ENCODE assay signal across 18 cellular contexts in the genomic region with DNA sequence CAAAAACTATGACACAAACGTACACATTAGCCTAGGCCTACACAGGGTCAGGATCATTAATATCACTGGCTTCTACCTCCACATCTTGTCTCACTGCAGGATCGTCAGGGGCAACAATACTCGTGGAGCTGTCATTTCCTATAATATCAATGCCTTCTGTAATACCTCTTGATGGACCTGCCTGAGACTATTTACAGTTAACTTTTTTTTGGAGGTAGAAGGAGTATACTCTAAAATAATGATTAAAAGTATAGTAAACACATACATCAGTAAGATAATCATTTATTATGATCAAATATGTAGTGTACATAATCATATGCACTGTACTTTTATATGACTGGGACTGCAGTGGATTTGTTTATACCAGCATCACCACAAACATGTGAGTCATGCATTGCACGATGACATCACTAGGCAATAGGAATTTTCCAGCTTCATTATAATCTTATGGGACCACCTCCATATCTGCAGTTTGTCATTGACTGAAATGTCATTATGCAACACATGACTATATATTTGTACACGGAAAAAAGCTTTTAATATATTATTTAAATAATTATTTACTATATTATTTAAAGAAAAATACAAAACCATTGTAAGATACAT. TPM values are rescaled to one million over a fixed set of nuclear protein-coding genes. Genes with fewer than 3 reads are reported as not detected.
DNase-seq lines count a peak whose midpoint lies in the region; ATAC-seq and TF ChIP-seq lines count a peak whose summit lies in the region.
"Had no signal": no experiment of that assay in that cellular context is flagged by ENCODE, and none has a peak within 500 bp of the region (broad histone marks: within the 10 kb centered on the region; RNA-seq: fewer than 3 reads in every experiment).

No MANE protein-coding gene starts in this region.

- in situ Hi-C loops in astrocyte of the cerebellum (cut with HindIII; ENCODE audit: low sequenced_read_pairs) = no loop called here

- H3K4me3 ChIP-seq in astrocyte of the cerebellum (ENCODE audit: low read depth, low read length) = no peak overlapping the region
- H3K4me3 ChIP-seq: pancreas, upper lobe of left lung had no signal

- H3K27me3 ChIP-seq in foreskin keratinocyte = no peaks in the 10 kb centered on the region
- H3K27me3 ChIP-seq: pancreas, upper lobe of left lung had no signal

- H3K27ac ChIP-seq in foreskin keratinocyte = no peak overlapping the region
- H3K27ac ChIP-seq: pancreas, upper lobe of left lung had no signal

- ATAC-seq in foreskin keratinocyte (peak; percentile 83), HG02642 (IDR thresholded peaks at IDR 0.05; ENCODE audit: poor library complexity, unreplicated experiment) (no peak)
- ATAC-seq: pancreas had no signal

- TF ChIP-seq CTCF in astrocyte of the cerebellum (IDR thresholded peaks at IDR 0.05; ENCODE audit: low read depth, low read length, missing control alignments) = no peak
- TF ChIP-seq CTCF in foreskin keratinocyte (conservative IDR thresholded peaks at IDR 0.05) = no peak

- peak; percentile 34 for DNase-seq in AG08395 (ENCODE audit: low spot score)
- DNase-seq in HS-5 (ENCODE audit: low read depth) = peak; percentile 24
- DNase-seq in astrocyte of the cerebellum (ENCODE audit: low read depth) = peak; percentile 38
- DNase-seq in foreskin keratinocyte = peak in 1 of 2 donors; percentile 35
- DNase-seq in NCI-H446 (lab: John Stamatoyannopoulos, UW) = no peak
- no peak for DNase-seq in DMS79 (lab: John Stamatoyannopoulos, UW)
- no peak for DNase-seq in medulla oblongata (ENCODE audit: extremely low spot score)
- DNase-seq: activated CD8-positive, alpha-beta memory T cell treated with anti-CD3 and anti-CD28 coated beads for 24 hours; activated gamma-delta T cell; DMS79 treated with DMSO at 0.1 percent for 48 hours; NCI-H1436; pancreas; SHP77 treated with DMSO at 0.1 percent for 48 hours; stimulated activated CD4-positive, alpha-beta T cell treated with anti-CD3 and anti-CD28 coated beads, Interleukin-1b, Interleukin-23, amount 100 ng/mL, for 48 hours; upper lobe of left lung had no signal

- no peaks in the 10 kb centered on the region for H3K4me1 ChIP-seq in foreskin keratinocyte
- H3K4me1 ChIP-seq: pancreas, upper lobe of left lung had no signal

RNA-seq across cellular contexts. Expression of gene PMCH, which starts 18.6 kb away (rescaled TPM):
- not detected in 2 replicates for total RNA-seq in foreskin keratinocyte
- not detected in 2 replicates for polyA plus RNA-seq in foreskin keratinocyte
- total RNA-seq: cardiac septum, mononuclear cell, pancreas, upper lobe of left lung had no signal
- polyA plus RNA-seq: pancreas had no signal

Comparison
In these comparisons a context has a peak if more than half of its experiments do, and no peak if none do; other contexts are left out.
1. DNase-seq: peak in AG08395 (single experiment), HS-5 (single experiment) and astrocyte of the cerebellum (single experiment); none in NCI-H446 (0 of 2), DMS79 (single experiment) and medulla oblongata (single experiment).